14 cellular contexts compared by ENCODE assay signal in genomic region chr11:131809203-131809948, GRCh38.
DNase-seq lines count a peak whose midpoint lies in the region; ATAC-seq and TF ChIP-seq lines count a peak whose summit lies in the region.
"Had no signal": no experiment of that assay in that cellular context is flagged by ENCODE, and none has a peak within 500 bp of the region (broad histone marks: within the 10 kb centered on the region; RNA-seq: fewer than 3 reads in every experiment).

No MANE protein-coding gene starts in this region.

- no TSS peak for BruUV-seq in A673 (replicated peaks; lab: Mats Ljungman, UMichigan)

- H3K4me1 ChIP-seq in A673 (ENCODE audit: insufficient read depth, low read length, poor library complexity, severe bottlenecking), result peaks cover 38% of the 10 kb centered on the region
- H3K4me1 ChIP-seq: Peyer's patch had no signal

- H3K27me3 ChIP-seq in A673 (replicated peaks; ENCODE audit: insufficient read depth, low read depth, low read length, poor library complexity), result peaks cover 63% of the 10 kb centered on the region
- peaks cover 13% of the 10 kb centered on the region for H3K27me3 ChIP-seq in WERI-Rb-1 (ENCODE audit: insufficient read depth, low read depth, severe bottlenecking)
- H3K27me3 ChIP-seq: Peyer's patch had no signal

- no peak overlapping the region for H3K27ac ChIP-seq in A673 (ENCODE audit: low read depth, low read length, poor library complexity, severe bottlenecking)
- H3K27ac ChIP-seq in WERI-Rb-1, result no peak overlapping the region
- H3K27ac ChIP-seq: Peyer's patch had no signal

- H3K9me3 ChIP-seq in A673 (ENCODE audit: low read depth, low read length, poor library complexity, severe bottlenecking) (no peaks in the 10 kb centered on the region), WERI-Rb-1 (ENCODE audit: severe bottlenecking) (no peaks in the 10 kb centered on the region)
- H3K9me3 ChIP-seq: Peyer's patch had no signal

- H3K36me3 ChIP-seq in A673 (ENCODE audit: insufficient read depth, low read length, poor library complexity, severe bottlenecking) (no peaks in the 10 kb centered on the region), WERI-Rb-1 (no peaks in the 10 kb centered on the region)
- H3K36me3 ChIP-seq: Peyer's patch had no signal

- POLR2A ChIA-PET in A673 (lab: Charles Lee; ENCODE audit: low non-redundant PET), result interaction anchor here (0.7 kb wide), 1 partner anchor 27 kb away, joined by 3 read pairs; no protein-coding TSS in a partner anchor

- DNase-seq in A673 (ENCODE audit: low spot score), result peak; percentile 34
- peak; percentile 10 for DNase-seq in GM03348 (ENCODE audit: low spot score)
- peak; percentile 15 for DNase-seq in WERI-Rb-1
- peak; percentile 60 for DNase-seq in myocyte (ENCODE audit: low read depth)
- no peak for DNase-seq in dedifferentiated amniotic fluid mesenchymal stem cell (ENCODE audit: extremely low spot score)
- DNase-seq: CD8-positive, alpha-beta memory T cell; H7; NCI-H1048; NCI-H226; Peyer's patch; SHP77 had no signal

- CTCF ChIA-PET in A673 (lab: Charles Lee), result no interaction called here

- intact Hi-C loops in A673 (cut with micrococcal nuclease; ENCODE audit: unreplicated experiment), result no loop called here

- TF ChIP-seq CTCF in A673 (conservative IDR thresholded peaks at IDR 0.05; ENCODE audit: low read depth, low read length), result no peak
- no peak for TF ChIP-seq CTCF in WERI-Rb-1 (IDR thresholded peaks at IDR 0.05; ENCODE audit: low read depth, low read length)

- H3K4me3 ChIP-seq in A673 (ENCODE audit: low read depth, low read length, poor library complexity, severe bottlenecking) (no peak overlapping the region), WERI-Rb-1 (ENCODE audit: low read depth, low read length) (no peak overlapping the region)
- H3K4me3 ChIP-seq: Peyer's patch had no signal

- no peak for ATAC-seq in GM18517 (IDR thresholded peaks at IDR 0.05; ENCODE audit: unreplicated experiment)
- ATAC-seq in GM21515 (IDR thresholded peaks at IDR 0.05; ENCODE audit: unreplicated experiment), result no peak
- ATAC-seq: SK-N-SH treated with all-trans-retinoic acid at 6 μM for 48 hours had no signal
